ENCODE assay signal across 15 cellular contexts in genomic region chr5:96218653-96219052, GRCh38.
DNase-seq lines count a peak whose midpoint lies in the region; ATAC-seq, FAIRE-seq and TF ChIP-seq lines count a peak whose summit lies in the region.
"Had no signal": no experiment of that assay in that cellular context is flagged by ENCODE, and none has a peak within 500 bp of the region (broad histone marks: within the 10 kb centered on the region; RNA-seq: fewer than 3 reads in every experiment).

No MANE protein-coding gene starts in this region.

- H4K20me1 ChIP-seq in GM23338 (replicated peaks; ENCODE audit: insufficient read depth) (no peaks in the 10 kb centered on the region), IMR-90 (ENCODE audit: insufficient read depth, low read length) (no peaks in the 10 kb centered on the region), astrocyte (ENCODE audit: insufficient read depth, low read length) (no peaks in the 10 kb centered on the region), osteoblast (ENCODE audit: insufficient read depth, low read length) (no peaks in the 10 kb centered on the region)
- H4K20me1 ChIP-seq: BLaER1 treated with 17β-estradiol and CSF1 and Interleukin-3, amounts not matched to agents 10 nM and 100 nM had no signal

- no peak overlapping the region for H3K4me3 ChIP-seq in GM23338
- no peak overlapping the region for H3K4me3 ChIP-seq in IMR-90 (ENCODE audit: insufficient read depth, low read depth, low read length)
- H3K4me3 ChIP-seq in astrocyte (ENCODE audit: insufficient read depth, low read depth, low read length), result no peak overlapping the region
- H3K4me3 ChIP-seq in osteoblast (ENCODE audit: insufficient read depth, low read length), result no peak overlapping the region
- H3K4me3 ChIP-seq: BLaER1 treated with 17β-estradiol and CSF1 and Interleukin-3, amounts not matched to agents 10 nM and 100 nM; HAP-1 had no signal

- H3K4me1 ChIP-seq in GM23338 (ENCODE audit: insufficient read depth), result peaks cover 10% of the 10 kb centered on the region
- peaks cover 11% of the 10 kb centered on the region for H3K4me1 ChIP-seq in IMR-90 (ENCODE audit: control insufficient read depth, insufficient read depth, low read length)
- peaks cover 20% of the 10 kb centered on the region for H3K4me1 ChIP-seq in astrocyte (ENCODE audit: insufficient read depth, low read length)
- peaks cover 24% of the 10 kb centered on the region for H3K4me1 ChIP-seq in osteoblast (ENCODE audit: insufficient read depth, low read length)
- H3K4me1 ChIP-seq: HAP-1 had no signal

- peak overlapping the region; percentile 86 for H3K18ac ChIP-seq in IMR-90 (ENCODE audit: low read depth, low read length)

- no peak overlapping the region for H2AK9ac ChIP-seq in IMR-90 (replicated peaks; ENCODE audit: low read depth, low read length, poor library complexity)

- peaks cover 3% of the 10 kb centered on the region; the same call in 1 of the 2 replicates for H3K9me2 ChIP-seq in GM23338 (ENCODE audit: insufficient read depth)

- H3K14ac ChIP-seq in IMR-90 (replicated peaks; ENCODE audit: low read depth, low read length), result peak overlapping the region; percentile 34

- no peak overlapping the region for H3K56ac ChIP-seq in IMR-90 (ENCODE audit: extremely low read depth, insufficient read depth, low read length)

- peak overlapping the region; percentile 72 for H2AK5ac ChIP-seq in IMR-90 (ENCODE audit: low read depth, low read length)

- no peaks in the 10 kb centered on the region for H3K9me3 ChIP-seq in IMR-90 (ENCODE audit: control insufficient read depth, insufficient read depth, low read length)
- no peaks in the 10 kb centered on the region for H3K9me3 ChIP-seq in astrocyte (ENCODE audit: insufficient read depth, low read depth, low read length)
- no peaks in the 10 kb centered on the region for H3K9me3 ChIP-seq in osteoblast (ENCODE audit: low read depth, low read length)
- H3K9me3 ChIP-seq: BLaER1 treated with 17β-estradiol and CSF1 and Interleukin-3, amounts not matched to agents 10 nM and 100 nM; HAP-1 had no signal

- H3K23ac ChIP-seq in IMR-90 (ENCODE audit: low read depth, low read length), result peak overlapping the region; percentile 55; the same call in 1 of the 2 replicates

- FAIRE-seq in astrocyte (lab: Jason Lieb, UNC), result no peak

- H3K27ac ChIP-seq in GM23338 (ENCODE audit: low read depth) (no peak overlapping the region), IMR-90 (ENCODE audit: insufficient read depth, low read length) (peak overlapping the region; percentile 77), astrocyte (ENCODE audit: low read depth, low read length) (no peak overlapping the region), osteoblast (ENCODE audit: low read depth, low read length) (no peak overlapping the region)
- H3K27ac ChIP-seq: BLaER1 treated with 17β-estradiol and CSF1 and Interleukin-3, amounts not matched to agents 10 nM and 100 nM; HL-60 had no signal

- H3K4me3 Mint-ChIP-seq in GM23338, result no peak overlapping the region
- H3K4me3 Mint-ChIP-seq in astrocyte (ENCODE audit: unreplicated experiment), result no peak overlapping the region
- no peak overlapping the region for H3K4me3 Mint-ChIP-seq in activated CD4-positive, alpha-beta memory T cell treated with anti-CD3 and anti-CD28 coated beads for 36 hours
- H3K4me3 Mint-ChIP-seq: CD4-positive, CD25-positive, alpha-beta regulatory T cell had no signal

- no peak for TF ChIP-seq CTCF in GM23338 (conservative IDR thresholded peaks at IDR 0.05; ENCODE audit: low read depth in 2 of 2)
- TF ChIP-seq CTCF in IMR-90 (conservative IDR thresholded peaks at IDR 0.05; ENCODE audit: low read depth, low read length), result no peak
- TF ChIP-seq CTCF in astrocyte (IDR thresholded peaks at IDR 0.05; ENCODE audit: insufficient read depth, low read depth, low read length), result no peak
- no peak for TF ChIP-seq CTCF in osteoblast (IDR thresholded peaks at IDR 0.05; ENCODE audit: extremely low read depth, low read depth, low read length)
- TF ChIP-seq CTCF in GM13976 (IDR thresholded peaks at IDR 0.05; ENCODE audit: borderline replicate concordance, control extremely low read depth, extremely low read depth, insufficient read depth, missing control alignments), result no peak

- no peaks in the 10 kb centered on the region for H3F3A ChIP-seq in GM23338 (replicated peaks; ENCODE audit: low read depth)

- peaks cover 14% of the 10 kb centered on the region for H3K4me1 Mint-ChIP-seq in GM23338
- H3K4me1 Mint-ChIP-seq in astrocyte (ENCODE audit: low read depth, unreplicated experiment), result peaks cover 28% of the 10 kb centered on the region
- peaks cover 22% of the 10 kb centered on the region for H3K4me1 Mint-ChIP-seq in activated CD4-positive, alpha-beta memory T cell treated with anti-CD3 and anti-CD28 coated beads for 36 hours (ENCODE audit: low read depth)
- H3K4me1 Mint-ChIP-seq: CD4-positive, CD25-positive, alpha-beta regulatory T cell had no signal

- dilution Hi-C loops in IMR-90 (cut with HindIII; ENCODE audit: low sequenced_read_pairs, unreplicated experiment), result no loop called here

- CTCF ChIA-PET in IMR-90 (lab: Yijun Ruan, JAX), result no interaction called here
- CTCF ChIA-PET in activated CD4-positive, alpha-beta memory T cell treated with anti-CD3 and anti-CD28 coated beads for 36 hours (lab: Charles Lee), result no interaction called here

- in situ Hi-C loops in IMR-90 (cut with MboI; ENCODE audit: low sequenced_read_pairs), result no loop called here
- in situ Hi-C loops in GM13976 (cut with MboI; ENCODE audit: low sequenced_read_pairs, unreplicated experiment), result no loop called here

- H3K9me1 ChIP-seq in IMR-90 (ENCODE audit: insufficient read depth, low read length), result peaks cover 6% of the 10 kb centered on the region; the same call in 1 of the 2 replicates

- H3K36me3 Mint-ChIP-seq in GM23338 (ENCODE audit: low read depth) (no peaks in the 10 kb centered on the region), astrocyte (ENCODE audit: low read depth, unreplicated experiment) (no peaks in the 10 kb centered on the region)
- no peaks in the 10 kb centered on the region for H3K36me3 Mint-ChIP-seq in activated CD4-positive, alpha-beta memory T cell treated with anti-CD3 and anti-CD28 coated beads for 36 hours
- H3K36me3 Mint-ChIP-seq: CD4-positive, CD25-positive, alpha-beta regulatory T cell had no signal

- H3K4me2 ChIP-seq in GM23338 (no peak overlapping the region), IMR-90 (ENCODE audit: low read depth, low read length) (no peak overlapping the region), astrocyte (ENCODE audit: low read length) (no peak overlapping the region), osteoblast (ENCODE audit: insufficient read depth, low read length) (no peak overlapping the region)
- H3K4me2 ChIP-seq: BLaER1 treated with 17β-estradiol and CSF1 and Interleukin-3, amounts not matched to agents 10 nM and 100 nM had no signal

- H3K36me3 ChIP-seq in GM23338 (ENCODE audit: insufficient read depth), result no peaks in the 10 kb centered on the region
- no peaks in the 10 kb centered on the region for H3K36me3 ChIP-seq in IMR-90 (ENCODE audit: control insufficient read depth, insufficient read depth, low read length)
- H3K36me3 ChIP-seq in astrocyte (ENCODE audit: insufficient read depth, low read length), result no peaks in the 10 kb centered on the region
- H3K36me3 ChIP-seq in osteoblast (ENCODE audit: insufficient read depth, low read length), result no peaks in the 10 kb centered on the region
- H3K36me3 ChIP-seq: BLaER1 treated with 17β-estradiol and CSF1 and Interleukin-3, amounts not matched to agents 10 nM and 100 nM; HAP-1 had no signal

- H4K8ac ChIP-seq in IMR-90 (ENCODE audit: low read depth in 2 of 2, low read length in 2 of 2), result peak overlapping the region; percentile 32 to 76

- 100% methylated on average over 1 of the region's 3 CpGs; no CpG with 5 or more reads in 1 of the 2 experiments for WGBS in IMR-90 (ENCODE audit: extremely low coverage in 2 of 2, insufficient read length in 1 of 2), 2 experiments

- ATAC-seq in GM23338, result peak; percentile 94
- ATAC-seq in IMR-90 (ENCODE audit: low read depth), result no peak

- BruUV-seq in IMR-90 (replicated peaks; lab: Mats Ljungman, UMichigan), result no TSS peak

- peak overlapping the region; percentile 69 for H3K4ac ChIP-seq in IMR-90 (ENCODE audit: low read depth, low read length)

- H3K79me2 ChIP-seq in GM23338 (replicated peaks; ENCODE audit: insufficient read depth), result no peaks in the 10 kb centered on the region
- no peaks in the 10 kb centered on the region for H3K79me2 ChIP-seq in astrocyte (ENCODE audit: insufficient read depth, low read length)
- no peaks in the 10 kb centered on the region for H3K79me2 ChIP-seq in osteoblast (ENCODE audit: insufficient read depth, low read length)

- TF ChIP-seq RAD21 in IMR-90 (IDR thresholded peaks at IDR 0.05; ENCODE audit: low read length), result no peak

- H3K27me3 Mint-ChIP-seq in GM23338 (ENCODE audit: insufficient read depth, low read depth, poor library complexity) (no peaks in the 10 kb centered on the region), astrocyte (ENCODE audit: low read depth, unreplicated experiment) (no peaks in the 10 kb centered on the region)
- H3K27me3 Mint-ChIP-seq in activated CD4-positive, alpha-beta memory T cell treated with anti-CD3 and anti-CD28 coated beads for 36 hours, result peaks cover 6% of the 10 kb centered on the region

- H4K91ac ChIP-seq in IMR-90 (ENCODE audit: insufficient read depth, low read depth, low read length), result peak overlapping the region; percentile 76

- peak overlapping the region; percentile 100 for H2BK5ac ChIP-seq in IMR-90 (ENCODE audit: low read depth, low read length, poor library complexity, severe bottlenecking)

- H3K79me1 ChIP-seq in IMR-90 (ENCODE audit: low read depth in 1 of 2, low read length in 2 of 2), result peaks cover 4 to 11% of the 10 kb centered on the region in 2 experiments; a peak in 2 of 4 replicates

- H3K9ac ChIP-seq in IMR-90 (ENCODE audit: low read depth, low read length), result no peak overlapping the region
- H3K9ac ChIP-seq in astrocyte (ENCODE audit: low read length), result no peak overlapping the region
- H3K9ac ChIP-seq: BLaER1 treated with 17β-estradiol and CSF1 and Interleukin-3, amounts not matched to agents 10 nM and 100 nM had no signal

- H4K5ac ChIP-seq in IMR-90 (ENCODE audit: low read depth, low read length), result peak overlapping the region; percentile 50

- H3K9me3 Mint-ChIP-seq in GM23338 (no peaks in the 10 kb centered on the region), astrocyte (ENCODE audit: unreplicated experiment) (no peaks in the 10 kb centered on the region)
- H3K9me3 Mint-ChIP-seq in activated CD4-positive, alpha-beta memory T cell treated with anti-CD3 and anti-CD28 coated beads for 36 hours, result peaks cover 3% of the 10 kb centered on the region

- DNase-seq in GM23338 (ENCODE audit: low spot score) (no peak), IMR-90 (no peak), astrocyte (ENCODE audit: low read depth) (no peak), osteoblast (ENCODE audit: insufficient read length, low spot score, missing footprints) (no peak), GM13976 (ENCODE audit: low spot score) (no peak), activated gamma-delta T cell treated with Interleukin-2 at 50 U/mL for 16 hours (no peak)
- no peak for DNase-seq in activated CD4-positive, alpha-beta memory T cell treated with anti-CD3 and anti-CD28 coated beads for 36 hours
- DNase-seq: ACHN; CD4-positive, CD25-positive, alpha-beta regulatory T cell; DMS53; GF-D8; GOT3 had no signal

- H3K27me3 ChIP-seq in GM23338 (ENCODE audit: insufficient read depth) (no peaks in the 10 kb centered on the region), IMR-90 (ENCODE audit: control insufficient read depth, insufficient read depth, low read length) (no peaks in the 10 kb centered on the region), astrocyte (ENCODE audit: insufficient read depth, low read length) (no peaks in the 10 kb centered on the region), osteoblast (ENCODE audit: insufficient read depth, low read length) (no peaks in the 10 kb centered on the region)
- H3K27me3 ChIP-seq: BLaER1 treated with 17β-estradiol and CSF1 and Interleukin-3, amounts not matched to agents 10 nM and 100 nM had no signal

- intact Hi-C loops in IMR-90 (cut with micrococcal nuclease), result no loop called here
- intact Hi-C loops in activated CD4-positive, alpha-beta memory T cell treated with anti-CD3 and anti-CD28 coated beads for 36 hours (cut with micrococcal nuclease), result no loop called here

- H2BK15ac ChIP-seq in IMR-90 (ENCODE audit: low read depth, low read length), result peak overlapping the region; percentile 85

- POLR2A ChIA-PET in IMR-90 (lab: Charles Lee; ENCODE audit: unreplicated experiment), result no interaction called here
- POLR2A ChIA-PET in activated CD4-positive, alpha-beta memory T cell treated with anti-CD3 and anti-CD28 coated beads for 36 hours (lab: Charles Lee), result no interaction called here

- H2AFZ ChIP-seq in GM23338 (no peak overlapping the region), IMR-90 (replicated peaks; ENCODE audit: low read length, poor library complexity) (no peak overlapping the region), astrocyte (ENCODE audit: low read depth, low read length) (no peak overlapping the region), osteoblast (ENCODE audit: low read length) (peak overlapping the region; percentile 16)

- peak overlapping the region; percentile 65 for H2BK20ac ChIP-seq in IMR-90 (ENCODE audit: low read depth, low read length)

- TF ChIP-seq POLR2A in IMR-90 (IDR thresholded peaks at IDR 0.05; ENCODE audit: low read depth, low read length), result no peak

- H2BK120ac ChIP-seq in IMR-90 (ENCODE audit: low read depth, low read length), result peak overlapping the region; percentile 67

- peak overlapping the region; percentile 31; the same call in 1 of the 2 replicates for H3K27ac Mint-ChIP-seq in GM23338
- peak overlapping the region; percentile 94 for H3K27ac Mint-ChIP-seq in astrocyte (ENCODE audit: unreplicated experiment)
- no peak overlapping the region for H3K27ac Mint-ChIP-seq in activated CD4-positive, alpha-beta memory T cell treated with anti-CD3 and anti-CD28 coated beads for 36 hours
- H3K27ac Mint-ChIP-seq: CD4-positive, CD25-positive, alpha-beta regulatory T cell had no signal
